ENCODE assay signal across 20 cellular contexts in the genomic region with DNA sequence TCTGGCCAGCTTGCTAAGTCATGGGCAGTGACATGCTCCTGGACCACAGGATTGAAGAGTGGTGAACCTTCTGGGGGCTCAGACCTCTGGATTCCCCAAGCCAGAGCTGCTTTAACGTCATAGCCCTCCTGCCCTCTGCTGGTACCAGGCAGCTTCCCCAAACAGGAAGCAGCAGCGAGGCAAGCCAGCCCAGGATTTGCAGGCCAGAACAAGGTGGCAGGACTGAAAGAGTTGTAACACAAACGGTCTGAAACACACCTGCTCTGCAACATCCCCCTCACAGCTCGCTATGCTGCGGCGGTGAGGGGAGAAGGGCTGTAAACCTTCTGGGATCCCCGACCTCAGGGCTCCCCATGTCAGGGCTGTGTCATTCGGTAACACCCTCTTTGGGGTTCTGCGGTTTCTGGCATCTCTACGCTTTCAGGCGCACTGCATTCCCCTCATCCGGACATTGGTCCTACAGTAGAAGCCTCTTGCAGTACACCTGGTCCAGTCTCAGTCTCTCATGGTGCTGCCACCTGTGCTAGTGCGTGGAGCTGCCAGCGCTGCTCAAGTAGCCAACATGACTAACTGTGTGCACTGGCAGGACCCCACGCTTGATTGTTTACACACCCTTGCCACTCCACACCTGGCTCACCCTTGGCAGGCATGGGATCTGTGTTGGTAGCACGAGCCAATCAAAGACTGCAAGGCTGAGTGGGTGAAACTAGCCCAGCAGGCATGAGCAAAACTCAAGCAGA.
DNase-seq lines count a peak whose midpoint lies in the region; ATAC-seq, FAIRE-seq and TF ChIP-seq lines count a peak whose summit lies in the region.
"Had no signal": no experiment of that assay in that cellular context is flagged by ENCODE, and none has a peak within 500 bp of the region (broad histone marks: within the 10 kb centered on the region; RNA-seq: fewer than 3 reads in every experiment).

No MANE protein-coding gene starts in this region.

- H3K9ac ChIP-seq in kidney (ENCODE audit: low read length in 2 of 2), result no peak overlapping the region

- 88 to 91% methylated on average over 16 of the region's 16 CpGs for WGBS in aorta, 2 donors

- CTCF ChIA-PET in OCI-LY7 (lab: Charles Lee; ENCODE audit: unreplicated experiment), result no interaction called here
- CTCF ChIA-PET in RWPE1 (lab: Yijun Ruan, JAX), result no interaction called here

- TF ChIP-seq CTCF in right atrium auricular region (IDR thresholded peaks at IDR 0.05) (no peak), OCI-LY7 (conservative IDR thresholded peaks at IDR 0.05; ENCODE audit: low read length) (peak; percentile 33; the same call in 1 of the 2 replicates), kidney (IDR thresholded peaks at IDR 0.05; ENCODE audit: borderline replicate concordance, extremely low read depth, insufficient read depth) (no peak), RWPE1 (conservative IDR thresholded peaks at IDR 0.05; ENCODE audit: low read depth) (no peak)

- H3K4me1 ChIP-seq in right atrium auricular region (no peaks in the 10 kb centered on the region), OCI-LY7 (ENCODE audit: insufficient read depth, low read length, poor library complexity, severe bottlenecking) (no peaks in the 10 kb centered on the region), kidney (ENCODE audit: control insufficient read depth in 1 of 2, insufficient read depth in 1 of 2, low read depth in 1 of 2, low read length in 2 of 2) (no peaks in the 10 kb centered on the region), aorta (ENCODE audit: control insufficient read depth in 1 of 2, insufficient read depth in 2 of 2, low read length in 2 of 2) (no peaks in the 10 kb centered on the region)
- H3K4me1 ChIP-seq: SJCRH30 had no signal

- BruUV-seq in OCI-LY7 (replicated peaks; lab: Mats Ljungman, UMichigan), result no TSS peak

- intact Hi-C loops in Right ventricle myocardium superior (cut with DNase I), result no loop called here
- intact Hi-C loops in OCI-LY7 (cut with micrococcal nuclease; ENCODE audit: unreplicated experiment), result no loop called here
- intact Hi-C loops in kidney (cut with DNase I), result no loop called here
- intact Hi-C loops in aorta (cut with DNase I), result no loop called here

- no peaks in the 10 kb centered on the region for H3K9me2 ChIP-seq in OCI-LY7 (ENCODE audit: insufficient read depth, low read length)

- H3K79me2 ChIP-seq in OCI-LY7 (ENCODE audit: insufficient read depth, low read depth, low read length), result no peaks in the 10 kb centered on the region

- DNase-seq in Right ventricle myocardium superior, result peak; percentile 20
- DNase-seq in right atrium auricular region (ENCODE audit: low spot score), result no peak
- DNase-seq in OCI-LY7 (ENCODE audit: low spot score), result no peak
- peak; percentile 54 for DNase-seq in kidney
- peak in 1 of 2 donors; percentile 25 for DNase-seq in aorta
- DNase-seq in RWPE1 (ENCODE audit: low spot score), result no peak
- DNase-seq in AML-193 (lab: John Stamatoyannopoulos, UW), result no peak
- DNase-seq: CD4-positive, CD25-positive, alpha-beta regulatory T cell; DND-41; KG1; NCI-H1105; NCI-H146; NCI-H2081 treated with DMSO at 0.1 percent for 48 hours; NCI-H2171 treated with DMSO at 0.1 percent for 48 hours; NCI-H526 treated with DMSO at 0.1 percent for 48 hours; SJCRH30 had no signal

- POLR2A ChIA-PET in OCI-LY7 (lab: Charles Lee) (interaction anchor here (0.6 kb wide), 1 partner anchor 577 kb away, joined by 4 read pairs; no protein-coding TSS in a partner anchor), RWPE1 (lab: Yijun Ruan, JAX; ENCODE audit: low non-redundant PET) (no interaction called here)

- H2AFZ ChIP-seq in OCI-LY7 (ENCODE audit: low read length), result no peak overlapping the region
- H2AFZ ChIP-seq: GM23338 had no signal

- H3K4me3 ChIP-seq in right atrium auricular region (no peak overlapping the region), OCI-LY7 (ENCODE audit: low read depth, low read length, poor library complexity, severe bottlenecking) (no peak overlapping the region), kidney (ENCODE audit: low read length in 2 of 2) (no peak overlapping the region), aorta (ENCODE audit: low read length in 2 of 2) (no peak overlapping the region)
- H3K4me3 ChIP-seq: GM23338, SJCRH30 had no signal

- H3K27me3 ChIP-seq in right atrium auricular region (no peaks in the 10 kb centered on the region), aorta (ENCODE audit: control insufficient read depth in 1 of 2, insufficient read depth in 2 of 2, low read length in 1 of 2) (no peaks in the 10 kb centered on the region)
- H3K27me3 ChIP-seq: SJCRH30 had no signal

- no peak overlapping the region for H3K4me2 ChIP-seq in OCI-LY7 (ENCODE audit: low read length)
- H3K4me2 ChIP-seq: GM23338 had no signal

- H3K36me3 ChIP-seq in right atrium auricular region, result no peaks in the 10 kb centered on the region
- H3K36me3 ChIP-seq in OCI-LY7 (ENCODE audit: insufficient read depth, low read length), result no peaks in the 10 kb centered on the region
- no peaks in the 10 kb centered on the region for H3K36me3 ChIP-seq in kidney (ENCODE audit: control insufficient read depth in 1 of 2, insufficient read depth in 2 of 2, low read length in 2 of 2)
- H3K36me3 ChIP-seq in aorta (ENCODE audit: control insufficient read depth in 1 of 2, insufficient read depth in 2 of 2, low read length in 1 of 2), result no peaks in the 10 kb centered on the region
- H3K36me3 ChIP-seq: SJCRH30 had no signal

- FAIRE-seq in kidney (lab: Jason Lieb, UNC), result no peak
- FAIRE-seq: GM18507, HTR-8/SVneo had no signal

- no peak overlapping the region for H3K27ac ChIP-seq in right atrium auricular region
- no peak overlapping the region for H3K27ac ChIP-seq in OCI-LY7 (ENCODE audit: low read depth, low read length, poor library complexity, severe bottlenecking)
- H3K27ac ChIP-seq in kidney (ENCODE audit: low read depth in 2 of 2, low read length in 2 of 2), result no peak overlapping the region
- no peak overlapping the region for H3K27ac ChIP-seq in aorta (ENCODE audit: low read depth in 1 of 2, low read length in 2 of 2)
- H3K27ac ChIP-seq in RWPE1, result no peak overlapping the region
- H3K27ac ChIP-seq: SJCRH30 had no signal

- no peaks in the 10 kb centered on the region for H4K20me1 ChIP-seq in OCI-LY7 (ENCODE audit: insufficient read depth, low read length)

- H3K9me3 ChIP-seq in right atrium auricular region (no peaks in the 10 kb centered on the region), OCI-LY7 (ENCODE audit: low read length) (peaks cover 3% of the 10 kb centered on the region; the same call in 1 of the 2 replicates), kidney (ENCODE audit: control insufficient read depth in 1 of 2, low read length in 2 of 2) (peaks cover 0 to 11% of the 10 kb centered on the region in 2 donors), aorta (ENCODE audit: control insufficient read depth, low read length) (peaks cover 4% of the 10 kb centered on the region)
- H3K9me3 ChIP-seq: SJCRH30 had no signal

- no peak for ATAC-seq in Right ventricle myocardium superior (ENCODE audit: poor library complexity)
- peak; percentile 38 for ATAC-seq in aorta (ENCODE audit: low FRiP score)
- ATAC-seq: GM23338, HCT116 had no signal

Comparison
In these comparisons a context has a peak if more than half of its experiments do, and no peak if none do; other contexts are left out.
1. DNase-seq: peak in Right ventricle myocardium superior (single experiment) and kidney (single experiment); none in right atrium auricular region (single experiment), OCI-LY7 (single experiment), RWPE1 (single experiment) and AML-193 (0 of 2).